8 cellular contexts compared by ENCODE assay signal in the genomic region with DNA sequence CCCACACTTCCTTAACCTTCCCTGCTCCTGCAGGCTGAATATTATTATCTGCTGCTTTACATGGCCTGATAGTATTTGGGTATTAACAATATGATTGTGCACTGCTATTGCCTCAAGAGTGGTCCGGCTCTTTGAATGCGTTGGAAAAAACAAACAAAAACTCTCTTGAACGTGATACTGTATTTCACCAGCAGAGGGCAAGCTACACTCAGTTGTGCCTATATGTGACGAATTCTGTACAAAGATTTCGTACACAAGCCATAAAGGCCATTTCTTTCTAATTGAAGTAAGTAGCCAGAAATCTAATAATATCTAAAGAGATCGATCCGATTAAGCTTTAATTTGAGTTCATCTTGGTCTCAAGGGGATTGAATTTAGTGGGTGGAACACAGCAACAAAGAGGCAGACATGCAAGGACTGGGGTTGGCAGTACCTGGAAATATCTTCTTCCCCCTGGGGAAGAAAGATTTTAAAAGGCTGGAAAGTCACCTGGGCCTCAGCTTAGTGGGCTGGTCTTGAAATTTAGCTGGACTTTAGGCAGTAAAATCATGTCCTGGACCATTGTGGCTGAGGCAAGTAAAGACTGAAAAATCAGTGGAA. TPM values are rescaled to one million over a fixed set of nuclear protein-coding genes. Genes with fewer than 3 reads are reported as not detected.
A peak's percentile ranks its signal among the peaks of the same experiment; 100 is the strongest.
DNase-seq lines count a peak whose midpoint lies in the region; ATAC-seq and TF ChIP-seq lines count a peak whose summit lies in the region.

No MANE protein-coding gene starts in this region.

- H3K27ac Mint-ChIP-seq in activated naive CD4-positive, alpha-beta T cell treated with anti-CD3 and anti-CD28 coated beads, Interleukin-2, amount 10 ng/mL, durations not matched to agents 7 days and 5 days: no peak overlapping the region

- in situ Hi-C loops in GM23248 (cut with MboI): loop anchor here (25.0 kb wide), 2 partner anchors 249 to 724 kb away; no protein-coding TSS in a partner anchor

- TF ChIP-seq EP300 in SK-N-SH (IDR thresholded peaks at IDR 0.05; ENCODE audit: borderline replicate concordance in 1 of 2, low read depth in 1 of 2, low read length in 1 of 2): no peak
- no peak for TF ChIP-seq EP300 in neural cell (conservative IDR thresholded peaks at IDR 0.05; ENCODE audit: poor library complexity, severe bottlenecking)

- TF ChIP-seq CTCF in SK-N-SH (IDR thresholded peaks at IDR 0.05): peak; percentile 79
- TF ChIP-seq CTCF in neural cell (IDR thresholded peaks at IDR 0.05; ENCODE audit: poor library complexity, severe bottlenecking): peak; percentile 89

- POLR2A ChIA-PET in SK-N-SH (lab: Yijun Ruan, JAX): no interaction called here

- H3K36me3 ChIP-seq in GM23248 (ENCODE audit: low read depth) (no peaks in the 10 kb centered on the region), SK-N-SH (replicated peaks in 1 of 2; ENCODE audit: control insufficient read depth in 1 of 2, insufficient read depth in 2 of 2, low read length in 1 of 2) (no peaks in the 10 kb centered on the region), neural cell (ENCODE audit: insufficient read depth, low read length) (no peaks in the 10 kb centered on the region)

- H4K20me1 ChIP-seq in GM23248 (ENCODE audit: insufficient read depth): no peaks in the 10 kb centered on the region
- no peaks in the 10 kb centered on the region for H4K20me1 ChIP-seq in SK-N-SH (ENCODE audit: insufficient read depth)
- H4K20me1 ChIP-seq in neural cell (ENCODE audit: insufficient read depth): no peaks in the 10 kb centered on the region

- no peaks in the 10 kb centered on the region for H3K9me2 ChIP-seq in GM23248 (ENCODE audit: insufficient read depth)
- no peaks in the 10 kb centered on the region for H3K9me2 ChIP-seq in SK-N-SH
- H3K9me2 ChIP-seq in neural cell (ENCODE audit: insufficient read depth, low read length): no peaks in the 10 kb centered on the region

- peak; percentile 62 for ATAC-seq in esophagus mucosa
- ATAC-seq in HG03460 (IDR thresholded peaks at IDR 0.05; ENCODE audit: unreplicated experiment): no peak

- H3K79me2 ChIP-seq in GM23248 (ENCODE audit: insufficient read depth): no peaks in the 10 kb centered on the region
- no peaks in the 10 kb centered on the region for H3K79me2 ChIP-seq in SK-N-SH (ENCODE audit: insufficient read depth)
- no peaks in the 10 kb centered on the region for H3K79me2 ChIP-seq in neural cell (replicated peaks; ENCODE audit: insufficient read depth, low read length)

- H3K4me1 Mint-ChIP-seq in activated naive CD4-positive, alpha-beta T cell treated with anti-CD3 and anti-CD28 coated beads, Interleukin-2, amount 10 ng/mL, durations not matched to agents 7 days and 5 days: no peaks in the 10 kb centered on the region

- H2AFZ ChIP-seq in GM23248 (no peak overlapping the region), SK-N-SH (ENCODE audit: low read depth) (no peak overlapping the region), neural cell (ENCODE audit: low read depth, low read length) (no peak overlapping the region)

- CTCF ChIA-PET in activated naive CD4-positive, alpha-beta T cell treated with anti-CD3 and anti-CD28 coated beads, Interleukin-2, amount 10 ng/mL, durations not matched to agents 7 days and 5 days (lab: Charles Lee): interaction anchor here (0.8 to 6.2 kb wide), 11 partner anchors 9 to 389 kb away, joined by 3 to 65 read pairs (median 4); a partner anchor contains a TSS
- CTCF ChIA-PET in SK-N-SH (lab: Yijun Ruan, JAX): interaction anchor here (0.7 to 2.4 kb wide), 21 partner anchors 8 to 389 kb away, joined by 3 to 34 read pairs (median 3); a partner anchor contains a TSS

- peak; percentile 89 for TF ChIP-seq RAD21 in SK-N-SH (IDR thresholded peaks at IDR 0.05; ENCODE audit: low read length)
- peak; percentile 87 for TF ChIP-seq RAD21 in neural cell (conservative IDR thresholded peaks at IDR 0.05)

- H3K4me2 ChIP-seq in GM23248 (ENCODE audit: unreplicated experiment) (no peak overlapping the region), SK-N-SH (no peak overlapping the region), neural cell (ENCODE audit: low read length) (no peak overlapping the region)

- H3K4me3 Mint-ChIP-seq in activated naive CD4-positive, alpha-beta T cell treated with anti-CD3 and anti-CD28 coated beads, Interleukin-2, amount 10 ng/mL, durations not matched to agents 7 days and 5 days: no peak overlapping the region

- H3K27ac ChIP-seq in GM23248 (no peak overlapping the region), SK-N-SH (ENCODE audit: low read depth in 2 of 2, low read length in 1 of 2) (no peak overlapping the region), neural cell (ENCODE audit: low read length) (no peak overlapping the region)

- H3F3A ChIP-seq in GM23248 (ENCODE audit: insufficient read depth) (no peaks in the 10 kb centered on the region), SK-N-SH (replicated peaks; ENCODE audit: insufficient read depth) (no peaks in the 10 kb centered on the region), neural cell (ENCODE audit: insufficient read depth, low read length, poor library complexity, severe bottlenecking) (no peaks in the 10 kb centered on the region)

- no peaks in the 10 kb centered on the region for H3K9me3 ChIP-seq in GM23248 (ENCODE audit: low read depth)
- no peaks in the 10 kb centered on the region for H3K9me3 ChIP-seq in SK-N-SH
- H3K9me3 ChIP-seq in neural cell (ENCODE audit: low read length): no peaks in the 10 kb centered on the region

- H3K4me1 ChIP-seq in GM23248 (ENCODE audit: insufficient read depth) (no peaks in the 10 kb centered on the region), SK-N-SH (ENCODE audit: control insufficient read depth in 1 of 2, insufficient read depth in 2 of 2, low read depth in 1 of 2, low read length in 1 of 2) (no peaks in the 10 kb centered on the region; a peak in 1 of 4 replicates)

- no peak overlapping the region for H3K4me3 ChIP-seq in GM23248
- H3K4me3 ChIP-seq in SK-N-SH (ENCODE audit: low read depth in 2 of 2, low read length in 1 of 2): no peak overlapping the region
- H3K4me3 ChIP-seq in neural cell (ENCODE audit: low read length): no peak overlapping the region

- DNase-seq in activated naive CD4-positive, alpha-beta T cell treated with anti-CD3 and anti-CD28 coated beads, Interleukin-2, amount 10 ng/mL, durations not matched to agents 7 days and 5 days: peak; percentile 31
- DNase-seq in activated naive CD4-positive, alpha-beta T cell treated with anti-CD3 and anti-CD28 coated beads, Interleukin-2, amount 50 U/mL, for 16 hours: no peak
- DNase-seq in GM23248: peak; percentile 61
- peak; percentile 49 for DNase-seq in M059J (ENCODE audit: low read depth)
- DNase-seq in SK-N-SH: peak; percentile 47

- H3K27me3 ChIP-seq in GM23248 (replicated peaks; ENCODE audit: insufficient read depth) (peaks cover 33% of the 10 kb centered on the region), SK-N-SH (ENCODE audit: insufficient read depth) (peaks cover 6% of the 10 kb centered on the region; the same call in 1 of the 2 replicates), neural cell (ENCODE audit: insufficient read depth, low read depth, low read length) (no peaks in the 10 kb centered on the region)

- peaks cover 27% of the 10 kb centered on the region for H3K27me3 Mint-ChIP-seq in activated naive CD4-positive, alpha-beta T cell treated with anti-CD3 and anti-CD28 coated beads, Interleukin-2, amount 10 ng/mL, durations not matched to agents 7 days and 5 days

- H3K36me3 Mint-ChIP-seq in activated naive CD4-positive, alpha-beta T cell treated with anti-CD3 and anti-CD28 coated beads, Interleukin-2, amount 10 ng/mL, durations not matched to agents 7 days and 5 days: no peaks in the 10 kb centered on the region

- no peaks in the 10 kb centered on the region for H3K9me3 Mint-ChIP-seq in activated naive CD4-positive, alpha-beta T cell treated with anti-CD3 and anti-CD28 coated beads, Interleukin-2, amount 10 ng/mL, durations not matched to agents 7 days and 5 days

- WGBS in GM23248 (ENCODE audit: low coverage in 1 of 2, low lambda C conversion rate in 2 of 2, missing lambda C conversion rate in 2 of 2), 2 experiments: 2 to 3% methylated on average over 7 of the region's 7 CpGs
- under 1% methylated on average over 7 of the region's 7 CpGs for WGBS in SK-N-SH (ENCODE audit: low lambda C conversion rate)

- H3K9ac ChIP-seq in GM23248 (no peak overlapping the region), SK-N-SH (no peak overlapping the region), neural cell (ENCODE audit: low read length) (no peak overlapping the region)

TF ChIP-seq in SK-N-SH, 30 proteins besides CTCF, POLR2A, EP300 and RAD21:
- TF ChIP-seq MEF2A (IDR thresholded peaks at IDR 0.05; ENCODE audit: borderline replicate concordance, low read depth) (no peak), SMC3 (IDR thresholded peaks at IDR 0.05; ENCODE audit: low read depth, low read length) (peak; percentile 67)

TF ChIP-seq in neural cell, 6 proteins besides CTCF, POLR2A, EP300 and RAD21:
- no peak for TF ChIP-seq TAF1 (IDR thresholded peaks at IDR 0.05; ENCODE audit: low read depth)
- no peak for TF ChIP-seq MXI1 (conservative IDR thresholded peaks at IDR 0.05; ENCODE audit: poor library complexity, severe bottlenecking)
- TF ChIP-seq SMC3 (conservative IDR thresholded peaks at IDR 0.05; ENCODE audit: poor library complexity): peak; percentile 87
- no peak for TF ChIP-seq POLR2AphosphoS5 (IDR thresholded peaks at IDR 0.05)
- no peak for TF ChIP-seq EZH2 (IDR thresholded peaks at IDR 0.05; ENCODE audit: borderline replicate concordance, insufficient read depth, low read length, poor library complexity, severe bottlenecking)
TF ChIP-seq in neural cell: peak in this region for 1.

RNA-seq across cellular contexts. Expression of a gene that starts 49.3 kb away (rescaled TPM):
- total RNA-seq in GM23248 (2014; rRNA removed; shearing (Covaris generic)): not detected in 2 replicates
- polyA plus RNA-seq in GM23248 (2016; fragmentation: Nextera tagmentation; extraction: Ambion mirVana) (0.15 and 0.27 TPM in 2 replicates), SK-N-SH (2012; rRNA removed) (not detected in 2 replicates), neural cell (0.63 and 0.68 TPM in 2 replicates)
- total RNA-seq in M059J (2014; rRNA removed; shearing (Covaris generic)): not detected in 2 replicates
- 0.01 and 0.04 TPM in 2 replicates for polyA plus RNA-seq in SK-N-SH (2012; cell fraction: cytosol; rRNA removed)
- 0.01 TPM in 1 of 2 replicates, not detected in the other for polyA plus RNA-seq in SK-N-SH (2012; cell fraction: nucleus; rRNA removed)
- not detected for total RNA-seq in esophagus mucosa
- polyA minus RNA-seq in neural cell: 2.2 TPM in 2 replicates
